ENCODE assay signal across 29 cellular contexts in the genomic region with DNA sequence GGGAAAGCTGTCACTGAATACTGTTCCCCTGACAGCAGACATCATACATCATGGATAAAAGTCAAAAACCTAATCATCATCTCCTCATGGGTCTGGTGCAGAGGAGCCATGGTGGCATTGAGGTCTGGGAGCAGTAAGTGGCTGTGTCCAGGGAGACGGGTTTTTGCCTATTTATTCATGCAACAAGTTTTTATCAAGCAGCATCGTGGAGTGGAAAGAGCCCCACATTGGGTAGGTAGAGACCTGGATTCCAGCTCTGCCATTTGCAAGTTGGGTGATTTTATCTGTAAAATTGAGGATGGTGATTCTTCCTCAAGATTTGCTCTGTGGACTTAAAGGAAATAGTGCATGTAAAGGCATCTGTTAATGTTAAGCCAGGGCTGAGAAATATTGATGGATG. TPM values are rescaled to one million over a fixed set of nuclear protein-coding genes. Genes with fewer than 3 reads are reported as not detected.
DNase-seq lines count a peak whose midpoint lies in the region; ATAC-seq and TF ChIP-seq lines count a peak whose summit lies in the region.
"Had no signal": no experiment of that assay in that cellular context is flagged by ENCODE, and none has a peak within 500 bp of the region (broad histone marks: within the 10 kb centered on the region; RNA-seq: fewer than 3 reads in every experiment).

No MANE protein-coding gene starts in this region.

- peak overlapping the region; percentile 85 for H3K23ac ChIP-seq in mesendoderm (ENCODE audit: low read length)

- no peak overlapping the region for H4K8ac ChIP-seq in mesendoderm (ENCODE audit: low read depth, low read length)

- peak overlapping the region; percentile 64 for H2BK15ac ChIP-seq in mesendoderm (replicated peaks; ENCODE audit: low read depth)

- H2BK120ac ChIP-seq in mesendoderm (ENCODE audit: low read depth, low read length): no peak overlapping the region

- H3K27ac Mint-ChIP-seq in endodermal cell: peak overlapping the region; percentile 35
- H3K27ac Mint-ChIP-seq in CD14-positive monocyte: no peak overlapping the region
- H3K27ac Mint-ChIP-seq: activated CD4-positive, alpha-beta T cell treated with anti-CD3 and anti-CD28 coated beads, Interleukin-2, amount 10 ng/mL, durations not matched to agents 24 days and 14 days; activated T-helper 2 cell treated with anti-CD3 and anti-CD28 coated beads, Interferon-gamma antibody, Interleukin-2, Interleukin-4, amounts not matched to agents 10 μg/mL and 5 μg/mL and 100 μg/mL, durations not matched to agents 14 hours and 24 hours and 36 hours; natural killer cell treated with Interleukin-12 subunit alpha and Interleukin-12 subunit beta and Interleukin-15 and Interleukin-18, amount 100 ng/mL, for 72 hours; stimulated activated naive B cell treated with anti-CD40 and anti-IgM and Interleukin-4, amounts not matched to agents 10 μg/mL and 1 μg/mL and 100 μg/mL, for 72 hours had no signal

- H3K36me3 ChIP-seq in cardiac muscle cell: no peaks in the 10 kb centered on the region
- no peaks in the 10 kb centered on the region for H3K36me3 ChIP-seq in endodermal cell (ENCODE audit: control insufficient read depth, insufficient read depth, low read length)
- no peaks in the 10 kb centered on the region for H3K36me3 ChIP-seq in mesendoderm (ENCODE audit: control insufficient read depth, insufficient read depth, low read length)
- H3K36me3 ChIP-seq in vagina: no peaks in the 10 kb centered on the region
- H3K36me3 ChIP-seq: lower lobe of right lung, ovary, suprapubic skin, WERI-Rb-1 had no signal

- peak overlapping the region; percentile 76 for H3K18ac ChIP-seq in mesendoderm (ENCODE audit: low read length)

- peak overlapping the region; percentile 73 for H3K56ac ChIP-seq in mesendoderm (ENCODE audit: low read length)

- H3K4me3 Mint-ChIP-seq in endodermal cell (peak overlapping the region; percentile 93), CD14-positive monocyte (no peak overlapping the region)
- H3K4me3 Mint-ChIP-seq: activated CD4-positive, alpha-beta T cell treated with anti-CD3 and anti-CD28 coated beads, Interleukin-2, amount 10 ng/mL, durations not matched to agents 24 days and 14 days; natural killer cell treated with Interleukin-12 subunit alpha and Interleukin-12 subunit beta and Interleukin-15 and Interleukin-18, amount 100 ng/mL, for 72 hours; stimulated activated naive B cell treated with anti-CD40 and anti-IgM and Interleukin-4, amounts not matched to agents 10 μg/mL and 1 μg/mL and 100 μg/mL, for 72 hours had no signal

- H3K27me3 ChIP-seq in cardiac muscle cell: peaks cover 5% of the 10 kb centered on the region
- peaks cover 6% of the 10 kb centered on the region for H3K27me3 ChIP-seq in endodermal cell (ENCODE audit: control insufficient read depth, insufficient read depth, low read length, poor library complexity, severe bottlenecking)
- H3K27me3 ChIP-seq in mesendoderm (ENCODE audit: insufficient read depth, low read length, poor library complexity): no peaks in the 10 kb centered on the region
- no peaks in the 10 kb centered on the region for H3K27me3 ChIP-seq in vagina
- H3K27me3 ChIP-seq: ovary, suprapubic skin had no signal

- H3K36me3 Mint-ChIP-seq in endodermal cell (ENCODE audit: low read depth) (peaks cover 3% of the 10 kb centered on the region), CD14-positive monocyte (peaks cover 7 to 11% of the 10 kb centered on the region in 2 donors)
- H3K36me3 Mint-ChIP-seq: stimulated activated naive B cell treated with anti-CD40 and anti-IgM and Interleukin-4, amounts not matched to agents 10 μg/mL and 1 μg/mL and 100 μg/mL, for 72 hours had no signal

- DNase-seq in cardiac muscle cell (ENCODE audit: low read depth in 1 of 2, low spot score in 1 of 2) (no peak), Right ventricle myocardium inferior (ENCODE audit: missing footprints) (no peak), endodermal cell (no peak), mesendoderm (no peak), vagina (ENCODE audit: extremely low spot score in 2 of 2) (no peak), CD14-positive monocyte (ENCODE audit: low spot score) (no peak)
- DNase-seq in effector CD8-positive, alpha-beta T cell (lab: John Stamatoyannopoulos, UW): no peak
- DNase-seq: 8988T; activated CD4-positive, alpha-beta T cell treated with anti-CD3 and anti-CD28 coated beads, Interleukin-2, amount 10 ng/mL, durations not matched to agents 24 days and 14 days; activated CD8-positive, alpha-beta memory T cell treated with anti-CD3 and anti-CD28 coated beads for 24 hours; activated naive CD4-positive, alpha-beta T cell treated with anti-CD3 and anti-CD28 coated beads, Interleukin-2, amount 50 U/mL, for 16 hours; activated T-cell treated with anti-CD3 and anti-CD28 coated beads for 4 hours; effector CD4-positive, alpha-beta T cell; glutamatergic neuron; Karpas-422; NCI-H1436; retina; stimulated activated naive B cell treated with anti-CD40 and anti-IgM and Interleukin-4, amounts not matched to agents 10 μg/mL and 1 μg/mL and 100 μg/mL, for 72 hours; T1000; WERI-Rb-1 had no signal

- H3K79me2 ChIP-seq in mesendoderm (ENCODE audit: control insufficient read depth, insufficient read depth, low read length): peaks cover 65% of the 10 kb centered on the region

- H3K27ac ChIP-seq in cardiac muscle cell (peak overlapping the region; percentile 60), endodermal cell (ENCODE audit: low read depth, low read length) (no peak overlapping the region), mesendoderm (ENCODE audit: low read depth, low read length) (no peak overlapping the region), vagina (no peak overlapping the region)
- H3K27ac ChIP-seq: C4-2B, lower lobe of right lung, ovary, RWPE1, suprapubic skin, WERI-Rb-1 had no signal

- peak overlapping the region; percentile 62 for H3K4ac ChIP-seq in mesendoderm (ENCODE audit: low read depth, low read length)

- no peak overlapping the region for H4K5ac ChIP-seq in mesendoderm (ENCODE audit: low read length)

- H3K27me3 Mint-ChIP-seq in endodermal cell (ENCODE audit: insufficient read depth) (peaks cover 5% of the 10 kb centered on the region), CD14-positive monocyte (ENCODE audit: low read depth in 3 of 3) (peaks cover 30 to 42% (median 40%) of the 10 kb centered on the region in 3 donors)

- H3K9me3 ChIP-seq in cardiac muscle cell (ENCODE audit: low read depth) (no peaks in the 10 kb centered on the region), endodermal cell (ENCODE audit: control insufficient read depth, low read length) (no peaks in the 10 kb centered on the region), vagina (no peaks in the 10 kb centered on the region)
- H3K9me3 ChIP-seq: lower lobe of right lung, mucosa of descending colon, ovary, suprapubic skin had no signal

- WGBS in endodermal cell (ENCODE audit: insufficient coverage in 1 of 2, insufficient read length in 1 of 2), 2 experiments: 71% methylated on average over 1 to 2 of the region's 2 CpGs
- no CpG with 5 or more reads among the region's 2 CpGs for WGBS in mesendoderm (ENCODE audit: extremely low coverage, insufficient coverage, low lambda C conversion rate)

- TF ChIP-seq POLR2A in vagina (IDR thresholded peaks at IDR 0.05): no peak

- no peak overlapping the region for H3K9ac ChIP-seq in endodermal cell (ENCODE audit: extremely low read depth, low read length, poor library complexity, severe bottlenecking)
- peak overlapping the region; percentile 48 for H3K9ac ChIP-seq in mesendoderm (ENCODE audit: low read length)

- peaks cover 23% of the 10 kb centered on the region for H3K79me1 ChIP-seq in mesendoderm (ENCODE audit: low read length)

- no peak for TF ChIP-seq CTCF in cardiac muscle cell (IDR thresholded peaks at IDR 0.05; ENCODE audit: low read depth, low read length)
- TF ChIP-seq CTCF in endodermal cell (conservative IDR thresholded peaks at IDR 0.05): no peak
- TF ChIP-seq CTCF in vagina (IDR thresholded peaks at IDR 0.05): no peak
- no peak for TF ChIP-seq CTCF in CD14-positive monocyte (IDR thresholded peaks at IDR 0.05)

- H3K4me1 ChIP-seq in cardiac muscle cell (ENCODE audit: low read depth) (peaks cover 57% of the 10 kb centered on the region), endodermal cell (ENCODE audit: control insufficient read depth, insufficient read depth, low read length) (peaks cover 18% of the 10 kb centered on the region), mesendoderm (ENCODE audit: control insufficient read depth, low read depth, low read length) (peaks cover 30% of the 10 kb centered on the region), vagina (peaks cover 65% of the 10 kb centered on the region)

- H3K4me2 ChIP-seq in mesendoderm (ENCODE audit: low read length): peak overlapping the region; percentile 31

- H3K4me3 ChIP-seq in cardiac muscle cell: peak overlapping the region; percentile 5
- H3K4me3 ChIP-seq in endodermal cell (ENCODE audit: low read length): peak overlapping the region; percentile 83
- H3K4me3 ChIP-seq in mesendoderm (ENCODE audit: low read length): no peak overlapping the region
- no peak overlapping the region for H3K4me3 ChIP-seq in vagina
- H3K4me3 ChIP-seq: mucosa of descending colon, ovary, suprapubic skin had no signal

- peak overlapping the region; percentile 99 for H2AK5ac ChIP-seq in mesendoderm (ENCODE audit: low read length)

- H3K4me1 Mint-ChIP-seq in endodermal cell (peaks cover 48% of the 10 kb centered on the region), CD14-positive monocyte (peaks cover 25% of the 10 kb centered on the region)

- ATAC-seq in Right ventricle myocardium inferior (no peak), HG02588 (IDR thresholded peaks at IDR 0.05; ENCODE audit: unreplicated experiment) (no peak)
- ATAC-seq: natural killer cell treated with Interleukin-12 subunit alpha and Interleukin-12 subunit beta and Interleukin-15 and Interleukin-18, amount 100 ng/mL, for 72 hours; stimulated activated naive B cell treated with anti-CD40 and anti-IgM and Interleukin-4, amounts not matched to agents 10 μg/mL and 1 μg/mL and 100 μg/mL, for 72 hours had no signal

- H3K9me3 Mint-ChIP-seq in endodermal cell (no peaks in the 10 kb centered on the region), CD14-positive monocyte (peaks cover 0 to 12% (median 4%) of the 10 kb centered on the region in 7 donors)
- H3K9me3 Mint-ChIP-seq: activated CD4-positive, alpha-beta T cell treated with anti-CD3 and anti-CD28 coated beads, Interleukin-2, amount 10 ng/mL, durations not matched to agents 24 days and 14 days; activated T-helper 2 cell treated with anti-CD3 and anti-CD28 coated beads, Interferon-gamma antibody, Interleukin-2, Interleukin-4, amounts not matched to agents 10 μg/mL and 5 μg/mL and 100 μg/mL, durations not matched to agents 14 hours and 24 hours and 36 hours; natural killer cell treated with Interleukin-12 subunit alpha and Interleukin-12 subunit beta and Interleukin-15 and Interleukin-18, amount 100 ng/mL, for 72 hours; stimulated activated naive B cell treated with anti-CD40 and anti-IgM and Interleukin-4, amounts not matched to agents 10 μg/mL and 1 μg/mL and 100 μg/mL, for 72 hours had no signal

- intact Hi-C loops in Right ventricle myocardium inferior (cut with DNase I): loop anchor here (5.0 kb wide), 1 partner anchor 178 kb away; no protein-coding TSS in a partner anchor
- intact Hi-C loops in vagina (cut with DNase I): loop anchor here (5.0 to 10.0 kb wide), 2 partner anchors 71 to 198 kb away; no protein-coding TSS in a partner anchor
- intact Hi-C loops in CD14-positive monocyte (cut with micrococcal nuclease): no loop called here

- peak overlapping the region; percentile 38 for H2BK5ac ChIP-seq in mesendoderm (ENCODE audit: low read length)

RNA-seq across cellular contexts. Expression of a gene that starts 4.2 kb away (rescaled TPM):
- 36.6 and 54.4 TPM in 2 replicates for total RNA-seq in cardiac muscle cell
- 41.3 and 56.4 TPM in 2 replicates for polyA plus RNA-seq in cardiac muscle cell
- 4.9 TPM for total RNA-seq in Right ventricle myocardium inferior
- 10 to 100 TPM; 29.2 to 40.7 TPM for total RNA-seq in endodermal cell
- 66.1 TPM for polyA plus RNA-seq in endodermal cell (2013, experiment 1 of 2)
- polyA plus RNA-seq in endodermal cell (2013, experiment 2 of 2): 61.7 TPM
- polyA plus RNA-seq in mesendoderm (2013, experiment 1 of 2): 40.3 TPM
- 39.6 TPM for polyA plus RNA-seq in mesendoderm (2013, experiment 2 of 2)
- total RNA-seq in vagina: 27.7 TPM
- polyA plus RNA-seq in CD14-positive monocyte: not detected

Comparison
In these comparisons a context has a peak if more than half of its experiments do, and no peak if none do; other contexts are left out.
1. H3K4me3 ChIP-seq: peak in cardiac muscle cell (single experiment) and endodermal cell (single experiment); none in mesendoderm (single experiment) and vagina (0 of 2).
2. intact Hi-C loops: an anchor here in Right ventricle myocardium inferior (5.0 kb wide) and vagina (5.0 to 10.0 kb wide); none called in CD14-positive monocyte.